Comparison of ENCODE assay signal across 14 cellular contexts in genomic region chr15:49115062-49115461, GRCh38. TPM values are rescaled to one million over a fixed set of nuclear protein-coding genes. Genes with fewer than 3 reads are reported as not detected.
DNase-seq lines count a peak whose midpoint lies in the region; ATAC-seq and TF ChIP-seq lines count a peak whose summit lies in the region.
"Had no signal": no experiment of that assay in that cellular context is flagged by ENCODE, and none has a peak within 500 bp of the region (broad histone marks: within the 10 kb centered on the region; RNA-seq: fewer than 3 reads in every experiment).

No MANE protein-coding gene starts in this region.

- DNase-seq in HL-60 (ENCODE audit: low read depth in 1 of 2, low spot score in 1 of 2): peak in 1 of 2 experiments; percentile 2
- DNase-seq in Kasumi-1 (lab: John Stamatoyannopoulos, UW): peak; percentile 34 to 37
- DNase-seq in MV-4-11 (lab: John Stamatoyannopoulos, UW): peak; percentile 84
- peak; percentile 22 for DNase-seq in fibroblast of pulmonary artery (ENCODE audit: low read depth)
- no peak for DNase-seq in NCI-H2081 (lab: John Stamatoyannopoulos, UW)
- DNase-seq in posterior cingulate gyrus: no peak
- DNase-seq: CD8-positive, alpha-beta T cell; COR-L47; DMS153; DMS79 treated with DMSO at 0.1 percent for 48 hours; EL had no signal

- 77 to 100% methylated on average over 2 of the region's 2 CpGs for WGBS in gastroesophageal sphincter (ENCODE audit: low coverage in 1 of 2), 2 donors

- no peaks in the 10 kb centered on the region for H3K4me1 ChIP-seq in gastroesophageal sphincter
- H3K4me1 ChIP-seq: A549 had no signal

- no peak overlapping the region for H3K4me3 ChIP-seq in HL-60 (replicated peaks; ENCODE audit: insufficient read depth, low read length)
- H3K4me3 ChIP-seq in fibroblast of pulmonary artery (replicated peaks; ENCODE audit: low read depth, low read length): no peak overlapping the region
- no peak overlapping the region for H3K4me3 ChIP-seq in gastroesophageal sphincter
- H3K4me3 ChIP-seq: A549, HAP-1 had no signal

- H3K27ac ChIP-seq in HL-60 (replicated peaks) (0 out of 2 replicates have a peak overlapping the region, but pooled peaks have one; percentile 2), gastroesophageal sphincter (no peak overlapping the region)
- H3K27ac ChIP-seq: A549 had no signal

- no peak for TF ChIP-seq EP300 in gastroesophageal sphincter (IDR thresholded peaks at IDR 0.05)

- no peaks in the 10 kb centered on the region for H3K27me3 ChIP-seq in HL-60 (ENCODE audit: insufficient read depth, poor library complexity, severe bottlenecking)
- H3K27me3 ChIP-seq in gastroesophageal sphincter: no peaks in the 10 kb centered on the region

- no peak for ATAC-seq in gastroesophageal sphincter
- ATAC-seq: A549; CD8-positive, alpha-beta T cell had no signal

- intact Hi-C loops in posterior cingulate gyrus (cut with DNase I): no loop called here

- peaks cover 0 to 10% (median 0%) of the 10 kb centered on the region in 3 donors for H3K9me3 ChIP-seq in gastroesophageal sphincter
- H3K9me3 ChIP-seq: A549, HAP-1 had no signal

- no peak for TF ChIP-seq POLR2A in gastroesophageal sphincter (IDR thresholded peaks at IDR 0.05)

- peaks cover 5 to 41% of the 10 kb centered on the region in 2 donors for H3K36me3 ChIP-seq in gastroesophageal sphincter

- no peak for TF ChIP-seq CTCF in HL-60 (IDR thresholded peaks at IDR 0.05; ENCODE audit: insufficient read depth, low read length)
- TF ChIP-seq CTCF in fibroblast of pulmonary artery (IDR thresholded peaks at IDR 0.05; ENCODE audit: low read length, missing control alignments): no peak
- no peak for TF ChIP-seq CTCF in gastroesophageal sphincter (IDR thresholded peaks at IDR 0.05)

RNA-seq across cellular contexts. Expression of gene COPS2, which starts 40.3 kb away (rescaled TPM):
- 10 to 100 TPM; 64.2 to 79.1 (median 70.2) TPM for total RNA-seq in gastroesophageal sphincter

RNA-seq across cellular contexts. Expression of gene GALK2, which starts 55.0 kb away (rescaled TPM):
- 10 to 100 TPM; 30.0 to 54.8 (median 43.8) TPM for total RNA-seq in gastroesophageal sphincter

Comparison
In these comparisons a context has a peak if more than half of its experiments do, and no peak if none do; other contexts are left out.
1. DNase-seq: peak in Kasumi-1 (2 of 2), MV-4-11 (single experiment) and fibroblast of pulmonary artery (single experiment); none in NCI-H2081 (0 of 2) and posterior cingulate gyrus (0 of 10).